In the genomic region with DNA sequence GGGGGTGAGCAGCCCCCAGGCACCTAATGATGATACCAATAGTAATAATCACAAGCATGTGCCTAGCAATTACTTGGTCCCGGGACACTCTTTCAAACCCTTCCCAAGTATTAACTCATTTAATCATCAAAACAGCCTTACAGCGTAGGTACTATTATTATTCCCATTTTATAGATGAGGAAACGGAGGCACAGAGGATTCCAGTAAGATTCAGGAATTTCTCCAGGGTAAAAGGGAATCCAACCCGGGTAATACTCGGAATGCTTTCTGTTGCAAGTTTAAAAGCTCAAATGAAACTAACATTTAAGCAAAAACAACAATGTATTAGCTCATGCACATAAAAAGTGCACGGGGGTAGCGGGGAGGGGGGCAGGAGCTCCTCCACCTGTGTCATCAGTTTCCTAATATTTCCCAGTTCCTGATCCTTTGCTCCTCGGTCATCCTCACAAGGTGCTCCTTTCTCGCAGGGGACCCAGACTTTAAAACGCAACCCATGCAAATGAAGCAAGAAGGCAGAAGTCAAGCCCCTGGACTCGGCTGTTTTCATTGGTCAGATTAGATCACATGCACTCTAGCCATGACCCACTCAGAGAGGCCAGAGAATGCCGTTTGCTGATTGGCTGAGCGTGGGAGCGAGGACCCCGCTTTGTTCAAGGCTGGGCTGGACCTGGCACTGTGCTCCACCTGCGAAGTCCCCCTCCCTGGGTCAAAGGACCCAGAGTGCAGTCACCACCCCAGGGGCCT, we compare ENCODE assay signal across 21 cellular contexts. TPM values are rescaled to one million over a fixed set of nuclear protein-coding genes. Genes with fewer than 3 reads are reported as not detected.
DNase-seq lines count a peak whose midpoint lies in the region; ATAC-seq and TF ChIP-seq lines count a peak whose summit lies in the region.
"Had no signal": no experiment of that assay in that cellular context is flagged by ENCODE, and none has a peak within 500 bp of the region (broad histone marks: within the 10 kb centered on the region; RNA-seq: fewer than 3 reads in every experiment).

No MANE protein-coding gene starts in this region.

- H3K9ac ChIP-seq in Karpas-422 (ENCODE audit: low read length) (no peak overlapping the region), neural progenitor cell (no peak overlapping the region), endodermal cell (ENCODE audit: extremely low read depth, low read length, poor library complexity, severe bottlenecking) (no peak overlapping the region)

- TF ChIP-seq CTCF in WTC11 (IDR thresholded peaks at IDR 0.05), result no peak
- no peak for TF ChIP-seq CTCF in neural progenitor cell (IDR thresholded peaks at IDR 0.05)
- TF ChIP-seq CTCF in endodermal cell (conservative IDR thresholded peaks at IDR 0.05), result no peak
- no peak for TF ChIP-seq CTCF in CD4-positive, alpha-beta T cell (IDR thresholded peaks at IDR 0.05)

- H3K9me2 ChIP-seq in Karpas-422 (replicated peaks; ENCODE audit: insufficient read depth, low read length), result no peaks in the 10 kb centered on the region

- H3K4me3 ChIP-seq in Karpas-422 (ENCODE audit: low read length) (no peak overlapping the region), neural progenitor cell (no peak overlapping the region), endodermal cell (ENCODE audit: low read length) (no peak overlapping the region)

- CTCF ChIA-PET in WTC11 (lab: Charles Lee), result no interaction called here
- CTCF ChIA-PET in CD4-positive, alpha-beta T cell (lab: Charles Lee), result no interaction called here

- peak; percentile 62 for ATAC-seq in WTC11
- no peak for ATAC-seq in CD4-positive, alpha-beta T cell (ENCODE audit: poor library complexity)
- ATAC-seq: Right ventricle myocardium inferior, SK-N-SH treated with all-trans-retinoic acid at 6 μM for 48 hours, T-cell had no signal

- no peaks in the 10 kb centered on the region for H3K27me3 Mint-ChIP-seq in WTC11 (ENCODE audit: low read depth)
- peaks cover 5% of the 10 kb centered on the region for H3K27me3 Mint-ChIP-seq in neural progenitor cell (ENCODE audit: insufficient read depth, low read depth)
- H3K27me3 Mint-ChIP-seq in endodermal cell (ENCODE audit: insufficient read depth), result no peaks in the 10 kb centered on the region
- H3K27me3 Mint-ChIP-seq in CD4-positive, alpha-beta T cell, result no peaks in the 10 kb centered on the region

- no peaks in the 10 kb centered on the region for H3K36me3 Mint-ChIP-seq in WTC11
- no peaks in the 10 kb centered on the region for H3K36me3 Mint-ChIP-seq in neural progenitor cell
- no peaks in the 10 kb centered on the region for H3K36me3 Mint-ChIP-seq in endodermal cell (ENCODE audit: low read depth)
- no peaks in the 10 kb centered on the region for H3K36me3 Mint-ChIP-seq in CD4-positive, alpha-beta T cell (ENCODE audit: low read depth)
- H3K36me3 Mint-ChIP-seq: T-cell had no signal

- H3K4me2 ChIP-seq in Karpas-422 (ENCODE audit: low read depth, low read length, poor library complexity, severe bottlenecking) (no peak overlapping the region), neural progenitor cell (no peak overlapping the region)

- DNase-seq in NCI-H1436 (lab: John Stamatoyannopoulos, UW), result peak; percentile 24
- DNase-seq in NCI-H1436 treated with DMSO at 0.1 percent for 48 hours (lab: John Stamatoyannopoulos, UW), result no peak
- DNase-seq in Karpas-422, result peak; percentile 61
- no peak for DNase-seq in WTC11 (ENCODE audit: low spot score)
- DNase-seq in neural progenitor cell (ENCODE audit: low spot score), result no peak
- DNase-seq in endodermal cell, result no peak
- no peak for DNase-seq in CD4-positive, alpha-beta T cell
- DNase-seq in DMS79 (lab: John Stamatoyannopoulos, UW), result no peak
- DNase-seq: COR-L47; DMS 273 treated with DMSO at 0.1 percent for 48 hours; GDM1; Kasumi-1; NCI-H1092 treated with DMSO at 0.1 percent for 48 hours; NCI-H1694; NCI-H2081 treated with DMSO at 0.1 percent for 48 hours; NCI-H524; NK-92 treated with Interleukin-12 subunit alpha and Interleukin-12 subunit beta, amount 100 ng/mL, for 24 hours; T-cell had no signal

- no peak overlapping the region for H3K27ac Mint-ChIP-seq in WTC11
- no peak overlapping the region for H3K27ac Mint-ChIP-seq in neural progenitor cell
- H3K27ac Mint-ChIP-seq in endodermal cell, result no peak overlapping the region
- no peak overlapping the region for H3K27ac Mint-ChIP-seq in CD4-positive, alpha-beta T cell
- H3K27ac Mint-ChIP-seq: T-cell had no signal

- H3F3A ChIP-seq in neural progenitor cell (ENCODE audit: low read depth), result no peaks in the 10 kb centered on the region

- H3K4me1 ChIP-seq in Karpas-422 (ENCODE audit: low read length) (peaks cover 8% of the 10 kb centered on the region), neural progenitor cell (no peaks in the 10 kb centered on the region), endodermal cell (ENCODE audit: control insufficient read depth, insufficient read depth, low read length) (no peaks in the 10 kb centered on the region)

- no peaks in the 10 kb centered on the region for H3K9me3 ChIP-seq in Karpas-422 (ENCODE audit: low read length)
- H3K9me3 ChIP-seq in neural progenitor cell (ENCODE audit: low read depth), result no peaks in the 10 kb centered on the region
- no peaks in the 10 kb centered on the region for H3K9me3 ChIP-seq in endodermal cell (ENCODE audit: control insufficient read depth, low read length)
- H3K9me3 ChIP-seq in CD4-positive, alpha-beta T cell (ENCODE audit: control insufficient read depth, low read length), result no peaks in the 10 kb centered on the region

- intact Hi-C loops in CD4-positive, alpha-beta T cell (cut with DNase I, micrococcal nuclease), result no loop called here

- no peaks in the 10 kb centered on the region for H3K36me3 ChIP-seq in Karpas-422 (ENCODE audit: insufficient read depth, low read length)
- H3K36me3 ChIP-seq in neural progenitor cell, result no peaks in the 10 kb centered on the region
- H3K36me3 ChIP-seq in endodermal cell (ENCODE audit: control insufficient read depth, insufficient read depth, low read length), result no peaks in the 10 kb centered on the region

- H2AFZ ChIP-seq in Karpas-422 (ENCODE audit: low read length), result no peak overlapping the region; the same call in 1 of the 2 replicates
- peak overlapping the region; percentile 34 for H2AFZ ChIP-seq in neural progenitor cell (replicated peaks)

- POLR2A ChIA-PET in WTC11 (lab: Charles Lee), result no interaction called here
- POLR2A ChIA-PET in CD4-positive, alpha-beta T cell (lab: Charles Lee), result no interaction called here

- no peaks in the 10 kb centered on the region for H3K9me3 Mint-ChIP-seq in WTC11
- H3K9me3 Mint-ChIP-seq in neural progenitor cell, result no peaks in the 10 kb centered on the region
- no peaks in the 10 kb centered on the region for H3K9me3 Mint-ChIP-seq in endodermal cell
- no peaks in the 10 kb centered on the region for H3K9me3 Mint-ChIP-seq in CD4-positive, alpha-beta T cell
- H3K9me3 Mint-ChIP-seq: T-cell had no signal

- 90 to 98% methylated on average over 8 to 16 of the region's 16 CpGs for WGBS in endodermal cell (ENCODE audit: insufficient coverage in 1 of 2, insufficient read length in 1 of 2), 2 experiments

- H3K79me2 ChIP-seq in Karpas-422 (ENCODE audit: low read length), result no peaks in the 10 kb centered on the region
- H3K79me2 ChIP-seq in neural progenitor cell (ENCODE audit: low read depth), result no peaks in the 10 kb centered on the region

- H3K4me3 Mint-ChIP-seq in WTC11, result no peak overlapping the region
- H3K4me3 Mint-ChIP-seq in neural progenitor cell, result no peak overlapping the region
- H3K4me3 Mint-ChIP-seq in endodermal cell, result no peak overlapping the region
- no peak overlapping the region for H3K4me3 Mint-ChIP-seq in CD4-positive, alpha-beta T cell
- H3K4me3 Mint-ChIP-seq: T-cell had no signal

- H3K27ac ChIP-seq in Karpas-422 (ENCODE audit: low read length) (no peak overlapping the region), neural progenitor cell (no peak overlapping the region), endodermal cell (ENCODE audit: low read depth, low read length) (no peak overlapping the region)
- H3K27ac ChIP-seq in CD4-positive, alpha-beta T cell (ENCODE audit: low read depth, low read length), result no peak overlapping the region
- H3K27ac ChIP-seq: 22Rv1 had no signal

- H4K20me1 ChIP-seq in Karpas-422 (ENCODE audit: insufficient read depth, low read depth, low read length) (no peaks in the 10 kb centered on the region), neural progenitor cell (ENCODE audit: low read depth) (no peaks in the 10 kb centered on the region)

- no peaks in the 10 kb centered on the region for H3K27me3 ChIP-seq in Karpas-422 (ENCODE audit: low read length)
- H3K27me3 ChIP-seq in neural progenitor cell, result no peaks in the 10 kb centered on the region
- no peaks in the 10 kb centered on the region for H3K27me3 ChIP-seq in endodermal cell (ENCODE audit: control insufficient read depth, insufficient read depth, low read length, poor library complexity, severe bottlenecking)
- H3K27me3 ChIP-seq in CD4-positive, alpha-beta T cell (ENCODE audit: control insufficient read depth, insufficient read depth, low read length), result no peaks in the 10 kb centered on the region

- H3K4me1 Mint-ChIP-seq in WTC11 (no peaks in the 10 kb centered on the region), neural progenitor cell (no peaks in the 10 kb centered on the region), endodermal cell (no peaks in the 10 kb centered on the region)
- no peaks in the 10 kb centered on the region for H3K4me1 Mint-ChIP-seq in CD4-positive, alpha-beta T cell (ENCODE audit: low read depth)
- H3K4me1 Mint-ChIP-seq: T-cell had no signal

TF ChIP-seq in WTC11, 78 proteins besides CTCF, POLR2A, EP300 and RAD21:
- TF ChIP-seq TCF7 (CRISPR knock-in tag; IDR thresholded peaks at IDR 0.05; ENCODE audit: low read depth), result no peak
- TF ChIP-seq, protein P1, sequence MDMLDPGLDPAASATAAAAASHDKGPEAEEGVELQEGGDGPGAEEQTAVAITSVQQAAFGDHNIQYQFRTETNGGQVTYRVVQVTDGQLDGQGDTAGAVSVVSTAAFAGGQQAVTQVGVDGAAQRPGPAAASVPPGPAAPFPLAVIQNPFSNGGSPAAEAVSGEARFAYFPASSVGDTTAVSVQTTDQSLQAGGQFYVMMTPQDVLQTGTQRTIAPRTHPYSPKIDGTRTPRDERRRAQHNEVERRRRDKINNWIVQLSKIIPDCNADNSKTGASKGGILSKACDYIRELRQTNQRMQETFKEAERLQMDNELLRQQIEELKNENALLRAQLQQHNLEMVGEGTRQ (CRISPR knock-in tag; IDR thresholded peaks at IDR 0.05), result peak; percentile 83

RNA-seq across cellular contexts. Expression of a gene that starts 38.3 kb away (rescaled TPM):
- 11.8 and 23.4 TPM in 2 replicates for total RNA-seq in Karpas-422 (2014; rRNA removed; shearing (Covaris generic); ENCODE audit: low replicate concordance)
- 15.5 to 19.0 TPM (median 17.2 TPM) in 3 replicates for total RNA-seq in WTC11 (2021)
- 27.5 and 28.2 TPM in 2 replicates for total RNA-seq in neural progenitor cell (ENCODE audit: low replicate concordance)
- total RNA-seq in endodermal cell, result 10 to 100 TPM; 18.9 to 22.9 TPM
- polyA plus RNA-seq in endodermal cell (2013, experiment 1 of 2), result 24.4 TPM
- polyA plus RNA-seq in endodermal cell (2013, experiment 2 of 2), result 19.4 TPM
- total RNA-seq in CD4-positive, alpha-beta T cell, result 1 to 10 TPM; 7.7 TPM

RNA-seq across cellular contexts. Expression of a gene that starts 58.4 kb away (rescaled TPM):
- 12.0 and 20.1 TPM in 2 replicates for total RNA-seq in Karpas-422 (2014; rRNA removed; shearing (Covaris generic); ENCODE audit: low replicate concordance)
- total RNA-seq in WTC11 (2021) (34.4 to 36.0 TPM (median 35.0 TPM) in 3 replicates), neural progenitor cell (ENCODE audit: low replicate concordance) (31.4 and 34.5 TPM in 2 replicates), endodermal cell (10 to 100 TPM; 33.3 to 34.9 TPM)
- 16.2 TPM for polyA plus RNA-seq in endodermal cell (2013, experiment 1 of 2)
- polyA plus RNA-seq in endodermal cell (2013, experiment 2 of 2), result 15.1 TPM
- 1 to 10 TPM; 4.9 to 5.6 TPM for total RNA-seq in CD4-positive, alpha-beta T cell

Comparison
In these comparisons a context has a peak if more than half of its experiments do, and no peak if none do; other contexts are left out.
1. DNase-seq: peak in NCI-H1436 (single experiment) and Karpas-422 (single experiment); none in NCI-H1436 treated with DMSO at 0.1 percent for 48 hours (single experiment), WTC11 (single experiment), neural progenitor cell (single experiment), endodermal cell (single experiment), CD4-positive, alpha-beta T cell (0 of 10) and DMS79 (single experiment).